10 cellular contexts compared by ENCODE assay signal in genomic region chr15:39935241-39935640, GRCh38. TPM values are rescaled to one million over a fixed set of nuclear protein-coding genes. Genes with fewer than 3 reads are reported as not detected.
DNase-seq lines count a peak whose midpoint lies in the region; ATAC-seq and TF ChIP-seq lines count a peak whose summit lies in the region.
"Had no signal": no experiment of that assay in that cellular context is flagged by ENCODE, and none has a peak within 500 bp of the region (broad histone marks: within the 10 kb centered on the region; RNA-seq: fewer than 3 reads in every experiment).

No MANE protein-coding gene starts in this region.

- intact Hi-C loops in right cardiac atrium (cut with DNase I) (loop anchor here in 1 of 4 donors (10.0 kb wide), 1 partner anchor 150 kb away; the partner anchor contains the start of gene FSIP1), cardiac septum (cut with DNase I) (no loop called here), upper lobe of right lung (cut with DNase I) (no loop called here)

- H3K4me3 ChIP-seq in right cardiac atrium (ENCODE audit: low read length): peak overlapping the region; percentile 76
- H3K4me3 ChIP-seq in iPS-20b (ENCODE audit: low read length): peak overlapping the region; percentile 96; the same call in 1 of the 2 replicates
- H3K4me3 ChIP-seq in upper lobe of right lung: peak overlapping the region; percentile 71

- H3K27me3 ChIP-seq in right cardiac atrium (ENCODE audit: control insufficient read depth, insufficient read depth) (no peaks in the 10 kb centered on the region), iPS-20b (ENCODE audit: insufficient read depth, low read length) (no peaks in the 10 kb centered on the region), upper lobe of right lung (no peaks in the 10 kb centered on the region)

- H3K36me3 Mint-ChIP-seq in activated T-helper 17 cell treated with anti-CD3 and anti-CD28 coated beads, Interleukin-2, amount 50 U/mL, for 72 hours (ENCODE audit: low read depth): peaks cover 16% of the 10 kb centered on the region

- no peak overlapping the region for H3K27ac ChIP-seq in right cardiac atrium (ENCODE audit: low read length)
- no peak overlapping the region for H3K27ac ChIP-seq in iPS-20b (ENCODE audit: low read length)
- no peak overlapping the region for H3K27ac ChIP-seq in upper lobe of right lung

- WGBS in right cardiac atrium: 95% methylated on average over 4 of the region's 4 CpGs

- no peak for TF ChIP-seq CTCF in upper lobe of right lung (IDR thresholded peaks at IDR 0.05)

- peak overlapping the region; percentile 87 for H3K4me3 Mint-ChIP-seq in activated T-helper 17 cell treated with anti-CD3 and anti-CD28 coated beads, Interleukin-2, amount 50 U/mL, for 72 hours

- H3K27ac Mint-ChIP-seq in activated T-helper 17 cell treated with anti-CD3 and anti-CD28 coated beads, Interleukin-2, amount 50 U/mL, for 72 hours: peak overlapping the region; percentile 59

- ATAC-seq in right cardiac atrium: no peak
- no peak for ATAC-seq in activated T-helper 17 cell treated with anti-CD3 and anti-CD28 coated beads, Interleukin-2, amount 50 U/mL, for 72 hours (replicated peaks)
- no peak for ATAC-seq in upper lobe of right lung
- ATAC-seq in esophagus mucosa: no peak
- ATAC-seq in HG03196 (IDR thresholded peaks at IDR 0.05; ENCODE audit: unreplicated experiment): no peak

- peaks cover 12% of the 10 kb centered on the region for H3K4me1 Mint-ChIP-seq in activated T-helper 17 cell treated with anti-CD3 and anti-CD28 coated beads, Interleukin-2, amount 50 U/mL, for 72 hours

- H3K27me3 Mint-ChIP-seq in activated T-helper 17 cell treated with anti-CD3 and anti-CD28 coated beads, Interleukin-2, amount 50 U/mL, for 72 hours: no peaks in the 10 kb centered on the region

- H3K36me3 ChIP-seq in iPS-20b (ENCODE audit: insufficient read depth, low read depth, low read length) (peaks cover 23% of the 10 kb centered on the region; the same call in 1 of the 2 replicates), upper lobe of right lung (peaks cover 10% of the 10 kb centered on the region)

- no peaks in the 10 kb centered on the region for H3K9me3 ChIP-seq in right cardiac atrium (ENCODE audit: control insufficient read depth, low read length)
- no peaks in the 10 kb centered on the region for H3K9me3 ChIP-seq in iPS-20b (ENCODE audit: insufficient read depth, low read depth, low read length)
- H3K9me3 ChIP-seq in upper lobe of right lung: no peaks in the 10 kb centered on the region

- H3K9ac ChIP-seq in iPS-20b (ENCODE audit: low read depth, low read length): peak overlapping the region; percentile 94; the same call in 1 of the 2 replicates

- DNase-seq in right cardiac atrium: no peak
- DNase-seq in cardiac septum (ENCODE audit: low spot score): no peak
- DNase-seq in upper lobe of right lung: no peak
- DNase-seq in stimulated activated naive CD4-positive, alpha-beta T cell treated with Interleukin-2 at 50 U/mL for 16 hours (lab: John Stamatoyannopoulos, UW): no peak
- DNase-seq: NCI-H446 treated with DMSO at 0.1 percent for 48 hours, T1000 had no signal

- H3K4me1 ChIP-seq in right cardiac atrium (ENCODE audit: control insufficient read depth, insufficient read depth, low read length) (no peaks in the 10 kb centered on the region), iPS-20b (ENCODE audit: insufficient read depth, low read length) (peaks cover 12% of the 10 kb centered on the region; the same call in 1 of the 2 replicates), upper lobe of right lung (peaks cover 19% of the 10 kb centered on the region)

- H3K9me3 Mint-ChIP-seq in activated T-helper 17 cell treated with anti-CD3 and anti-CD28 coated beads, Interleukin-2, amount 50 U/mL, for 72 hours: no peaks in the 10 kb centered on the region

RNA-seq across cellular contexts. Expression of gene EIF2AK4, which starts 1.3 kb away (rescaled TPM):
- total RNA-seq in right cardiac atrium: 10 to 100 TPM; 22.3 to 28.3 (median 25.1) TPM
- polyA plus RNA-seq in right cardiac atrium: 35.4 TPM
- total RNA-seq in cardiac septum: 20.9 TPM
- total RNA-seq in activated T-helper 17 cell treated with anti-CD3 and anti-CD28 coated beads, Interleukin-2, amount 50 U/mL, for 72 hours: 10 to 100 TPM; 25.9 to 34.1 TPM
- 34.7 TPM for total RNA-seq in upper lobe of right lung
- 17.4 TPM for total RNA-seq in esophagus mucosa

RNA-seq across cellular contexts. Expression of gene GPR176, which starts 15.2 kb away (rescaled TPM):
- total RNA-seq in right cardiac atrium: 1 to 10 TPM; 1.4 to 3.9 (median 1.8) TPM
- 1.8 TPM for polyA plus RNA-seq in right cardiac atrium
- total RNA-seq in cardiac septum: 2.7 TPM
- total RNA-seq in activated T-helper 17 cell treated with anti-CD3 and anti-CD28 coated beads, Interleukin-2, amount 50 U/mL, for 72 hours: under 1 TPM; 0.09 to 0.24 TPM
- 4.6 TPM for total RNA-seq in upper lobe of right lung
- total RNA-seq in esophagus mucosa: 0.40 TPM
